ENCODE assay signal across 36 cellular contexts in the genomic region with DNA sequence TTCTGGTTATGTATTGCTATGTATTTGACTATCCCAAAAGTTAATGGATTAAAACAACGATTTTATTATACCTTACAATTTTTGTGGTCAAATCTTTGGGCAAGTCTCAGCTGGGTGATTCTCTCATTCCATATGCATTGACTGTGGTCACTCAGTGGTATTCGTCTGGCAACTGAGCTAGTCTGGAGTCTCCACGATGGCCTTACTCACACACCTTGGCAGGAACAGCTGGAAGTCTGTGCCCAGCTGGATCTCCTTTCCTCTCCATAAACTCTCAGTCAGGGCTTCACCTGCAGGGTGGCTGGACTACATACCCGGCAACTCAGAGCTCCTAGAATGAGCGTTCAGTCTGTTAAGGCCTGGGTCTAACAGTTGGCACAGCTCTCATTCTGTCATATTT.
DNase-seq lines count a peak whose midpoint lies in the region; ATAC-seq, FAIRE-seq and TF ChIP-seq lines count a peak whose summit lies in the region.
"Had no signal": no experiment of that assay in that cellular context is flagged by ENCODE, and none has a peak within 500 bp of the region (broad histone marks: within the 10 kb centered on the region; RNA-seq: fewer than 3 reads in every experiment).

No MANE protein-coding gene starts in this region.

- no CpG with 5 or more reads among the region's 5 CpGs for WGBS in mesendoderm (ENCODE audit: extremely low coverage, insufficient coverage, low lambda C conversion rate)

- H2BK15ac ChIP-seq in mesendoderm (replicated peaks; ENCODE audit: low read depth): no peak overlapping the region

- peaks cover 5% of the 10 kb centered on the region for H3K27me3 Mint-ChIP-seq in astrocyte (ENCODE audit: low read depth, unreplicated experiment)
- H3K27me3 Mint-ChIP-seq: naive thymus-derived CD4-positive, alpha-beta T cell had no signal

- no peak overlapping the region for H3K23ac ChIP-seq in mesendoderm (ENCODE audit: low read length)

- H3K4me2 ChIP-seq in astrocyte (ENCODE audit: low read length) (no peak overlapping the region), mesendoderm (ENCODE audit: low read length) (no peak overlapping the region)
- H3K4me2 ChIP-seq: GM23338 had no signal

- H2BK5ac ChIP-seq in mesendoderm (ENCODE audit: low read length): no peak overlapping the region

- DNase-seq in NCI-H524 (lab: John Stamatoyannopoulos, UW): peak; percentile 15 to 43
- DNase-seq in NCI-H524 treated with DMSO at 0.1 percent for 48 hours (lab: John Stamatoyannopoulos, UW): no peak
- peak; percentile 60 for DNase-seq in astrocyte (ENCODE audit: low read depth)
- peak; percentile 44 for DNase-seq in iPS-NIHi11 (ENCODE audit: low spot score)
- no peak for DNase-seq in COR-L47 (lab: John Stamatoyannopoulos, UW)
- DNase-seq in activated T-cell treated with anti-CD3 and anti-CD28 coated beads, Interleukin-2, amount 50 U/mL, for 1 hour: no peak
- DNase-seq in mesendoderm: no peak
- DNase-seq: activated CD4-positive, alpha-beta T cell treated with anti-CD3 and anti-CD28 coated beads for 4 hours; activated effector memory CD4-positive, alpha-beta T cell treated with Interleukin-2 at 50 U/mL for 16 hours; amygdala; Calu3; caudate nucleus; DND-41; effector CD8-positive, alpha-beta T cell; GF-D8; glutamatergic neuron; IMR-90; naive thymus-derived CD4-positive, alpha-beta T cell; NCI-H1105 treated with DMSO at 0.1 percent for 48 hours; NCI-H2029; NCI-H2227 treated with DMSO at 0.1 percent for 48 hours; Peyer's patch; SIG-M5; sigmoid colon; stimulated activated CD4-positive, alpha-beta T cell treated with anti-CD3 and anti-CD28 coated beads, Interleukin-4, amount 100 ng/mL, for 24 hours; SW 1271; T1000; tibial artery; WERI-Rb-1 had no signal

- peaks cover 6% of the 10 kb centered on the region for H3K4me1 Mint-ChIP-seq in astrocyte (ENCODE audit: low read depth, unreplicated experiment)
- H3K4me1 Mint-ChIP-seq: GM23338; mesothelial cell of epicardium; naive thymus-derived CD4-positive, alpha-beta T cell had no signal

- no peaks in the 10 kb centered on the region for H3K27me3 ChIP-seq in astrocyte (ENCODE audit: insufficient read depth, low read length)
- H3K27me3 ChIP-seq in mesendoderm (ENCODE audit: insufficient read depth, low read length, poor library complexity): no peaks in the 10 kb centered on the region
- H3K27me3 ChIP-seq: Peyer's patch, sigmoid colon, tibial artery had no signal

- H3K18ac ChIP-seq in mesendoderm (ENCODE audit: low read length): no peak overlapping the region

- no peaks in the 10 kb centered on the region for H3K79me2 ChIP-seq in astrocyte (ENCODE audit: insufficient read depth, low read length)
- no peaks in the 10 kb centered on the region for H3K79me2 ChIP-seq in mesendoderm (ENCODE audit: control insufficient read depth, insufficient read depth, low read length)

- no peak overlapping the region for H4K5ac ChIP-seq in mesendoderm (ENCODE audit: low read length)

- ATAC-seq in GM21360 (IDR thresholded peaks at IDR 0.05; ENCODE audit: unreplicated experiment): no peak
- ATAC-seq: activated naive CD4-positive, alpha-beta T cell treated with anti-CD3 and anti-CD28 coated beads, Interleukin-2, amount 50 U/mL, for 72 hours; GM23338; naive thymus-derived CD4-positive, alpha-beta T cell had no signal

- H4K20me1 ChIP-seq in astrocyte (ENCODE audit: insufficient read depth, low read length): no peaks in the 10 kb centered on the region

- H2BK120ac ChIP-seq in mesendoderm (ENCODE audit: low read depth, low read length): no peak overlapping the region

- H3K36me3 Mint-ChIP-seq in astrocyte (ENCODE audit: low read depth, unreplicated experiment): no peaks in the 10 kb centered on the region
- H3K36me3 Mint-ChIP-seq: activated naive CD4-positive, alpha-beta T cell treated with anti-CD3 and anti-CD28 coated beads, Interleukin-2, amount 50 U/mL, for 72 hours; mesothelial cell of epicardium had no signal

- H3K56ac ChIP-seq in mesendoderm (ENCODE audit: low read length): no peak overlapping the region

- H4K8ac ChIP-seq in mesendoderm (ENCODE audit: low read depth, low read length): no peak overlapping the region

- no peak overlapping the region for H2AK5ac ChIP-seq in mesendoderm (ENCODE audit: low read length)

- H2AFZ ChIP-seq in astrocyte (ENCODE audit: low read depth, low read length): no peak overlapping the region
- H2AFZ ChIP-seq: GM23338 had no signal

- no peaks in the 10 kb centered on the region for H3K79me1 ChIP-seq in mesendoderm (ENCODE audit: low read length)

- no peak overlapping the region for H3K9ac ChIP-seq in astrocyte (ENCODE audit: low read length)
- no peak overlapping the region for H3K9ac ChIP-seq in mesendoderm (ENCODE audit: low read length)

- TF ChIP-seq CTCF in astrocyte (IDR thresholded peaks at IDR 0.05; ENCODE audit: insufficient read depth, low read depth, low read length): no peak

- no peak overlapping the region for H3K4me3 Mint-ChIP-seq in astrocyte (ENCODE audit: unreplicated experiment)
- H3K4me3 Mint-ChIP-seq: GM23338; mesothelial cell of epicardium; naive thymus-derived CD4-positive, alpha-beta T cell had no signal

- H3K27ac Mint-ChIP-seq in astrocyte (ENCODE audit: unreplicated experiment): peak overlapping the region; percentile 9
- H3K27ac Mint-ChIP-seq: activated naive CD4-positive, alpha-beta T cell treated with anti-CD3 and anti-CD28 coated beads, Interleukin-2, amount 50 U/mL, for 72 hours; GM23338; mesothelial cell of epicardium; naive thymus-derived CD4-positive, alpha-beta T cell had no signal

- H3K4me1 ChIP-seq in astrocyte (ENCODE audit: insufficient read depth, low read length) (no peaks in the 10 kb centered on the region), mesendoderm (ENCODE audit: control insufficient read depth, low read depth, low read length) (no peaks in the 10 kb centered on the region)
- H3K4me1 ChIP-seq: Peyer's patch, sigmoid colon, tibial artery had no signal

- FAIRE-seq in astrocyte (lab: Jason Lieb, UNC): no peak
- FAIRE-seq: islet of Langerhans had no signal

- no peak overlapping the region for H3K27ac ChIP-seq in astrocyte (ENCODE audit: low read depth, low read length)
- no peak overlapping the region for H3K27ac ChIP-seq in mesendoderm (ENCODE audit: low read depth, low read length)
- H3K27ac ChIP-seq: 22Rv1, coronary artery, Peyer's patch, sigmoid colon, tibial artery, WERI-Rb-1 had no signal

- no peak overlapping the region for H3K4ac ChIP-seq in mesendoderm (ENCODE audit: low read depth, low read length)

- H3K9me3 ChIP-seq in astrocyte (ENCODE audit: insufficient read depth, low read depth, low read length): no peaks in the 10 kb centered on the region
- H3K9me3 ChIP-seq: Peyer's patch, sigmoid colon, tibial artery had no signal

- H3K4me3 ChIP-seq in astrocyte (ENCODE audit: insufficient read depth, low read depth, low read length) (no peak overlapping the region), mesendoderm (ENCODE audit: low read length) (no peak overlapping the region)
- H3K4me3 ChIP-seq: coronary artery, GM23338, Peyer's patch, sigmoid colon, tibial artery had no signal

- no peaks in the 10 kb centered on the region for H3K9me3 Mint-ChIP-seq in astrocyte (ENCODE audit: unreplicated experiment)
- H3K9me3 Mint-ChIP-seq: GM23338 had no signal

- H3K36me3 ChIP-seq in astrocyte (ENCODE audit: insufficient read depth, low read length) (no peaks in the 10 kb centered on the region), mesendoderm (ENCODE audit: control insufficient read depth, insufficient read depth, low read length) (no peaks in the 10 kb centered on the region)
- H3K36me3 ChIP-seq: Peyer's patch, sigmoid colon, tibial artery, WERI-Rb-1 had no signal

Comparison
In these comparisons a context has a peak if more than half of its experiments do, and no peak if none do; other contexts are left out.
1. DNase-seq: peak in NCI-H524 (2 of 2), astrocyte (single experiment) and iPS-NIHi11 (single experiment); none in NCI-H524 treated with DMSO at 0.1 percent for 48 hours (single experiment), COR-L47 (single experiment), activated T-cell treated with anti-CD3 and anti-CD28 coated beads, Interleukin-2, amount 50 U/mL, for 1 hour (single experiment) and mesendoderm (single experiment).